ENCODE assay signal across 11 cellular contexts in the genomic region with DNA sequence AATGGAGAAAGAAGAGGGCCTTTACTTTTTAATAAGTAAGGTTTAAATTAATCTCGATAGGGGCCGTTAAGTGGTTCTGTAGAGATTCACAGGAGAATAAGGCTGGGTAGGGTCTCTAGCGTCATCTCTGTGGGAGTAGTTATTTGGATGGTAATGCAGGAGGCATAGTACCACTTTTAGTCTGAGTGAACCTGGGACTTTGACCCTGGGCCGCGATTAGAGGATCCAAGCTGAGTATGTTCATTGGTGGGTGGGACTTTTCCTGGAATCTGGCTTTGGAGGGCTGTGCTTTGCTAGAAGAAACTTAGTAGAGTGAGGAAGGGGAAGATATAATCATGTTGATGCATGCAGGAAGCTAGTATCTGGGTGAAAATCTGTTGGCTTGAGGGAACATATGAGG. TPM values are rescaled to one million over a fixed set of nuclear protein-coding genes. Genes with fewer than 3 reads are reported as not detected.
DNase-seq lines count a peak whose midpoint lies in the region; ATAC-seq, FAIRE-seq and TF ChIP-seq lines count a peak whose summit lies in the region.
"Had no signal": no experiment of that assay in that cellular context is flagged by ENCODE, and none has a peak within 500 bp of the region (broad histone marks: within the 10 kb centered on the region; RNA-seq: fewer than 3 reads in every experiment).

No MANE protein-coding gene starts in this region.

- peaks cover 73% of the 10 kb centered on the region for H3K4me1 Mint-ChIP-seq in activated CD4-positive, alpha-beta T cell treated with anti-CD3 and anti-CD28 coated beads, Interleukin-2, amount 10 ng/mL, durations not matched to agents 7 days and 5 days
- H3K4me1 Mint-ChIP-seq in activated CD4-positive, alpha-beta memory T cell treated with anti-CD3 and anti-CD28 coated beads for 36 hours (ENCODE audit: low read depth) = peaks cover 72% of the 10 kb centered on the region
- H3K4me1 Mint-ChIP-seq in stimulated activated memory B cell treated with anti-CD40 and anti-IgM and Interleukin-4, amounts not matched to agents 10 μg/mL and 1 μg/mL and 100 μg/mL, for 72 hours = peaks cover 52% of the 10 kb centered on the region

- no peak for TF ChIP-seq CTCF in HepG2 (CRISPR knock-in tag; IDR thresholded peaks at IDR 0.05)

- peaks cover 90% of the 10 kb centered on the region for H3K4me1 ChIP-seq in HepG2 (ENCODE audit: insufficient read depth, low read length)

- peak; percentile 41 for ATAC-seq in HepG2
- no peak for ATAC-seq in stimulated activated memory B cell treated with anti-CD40 and anti-IgM and Interleukin-4, amounts not matched to agents 10 μg/mL and 1 μg/mL and 100 μg/mL, for 72 hours

- peak overlapping the region; percentile 26 for H3K27ac Mint-ChIP-seq in activated CD4-positive, alpha-beta T cell treated with anti-CD3 and anti-CD28 coated beads, Interleukin-2, amount 10 ng/mL, durations not matched to agents 7 days and 5 days
- peak overlapping the region; percentile 36 for H3K27ac Mint-ChIP-seq in activated CD4-positive, alpha-beta memory T cell treated with anti-CD3 and anti-CD28 coated beads for 36 hours
- H3K27ac Mint-ChIP-seq in stimulated activated memory B cell treated with anti-CD40 and anti-IgM and Interleukin-4, amounts not matched to agents 10 μg/mL and 1 μg/mL and 100 μg/mL, for 72 hours = peak overlapping the region; percentile 6

- peak overlapping the region in 1 of 3 experiments; percentile 33; a peak in 2 of 6 replicates for H3K4me3 ChIP-seq in HepG2 (replicated peaks in 1 of 3; ENCODE audit: insufficient read depth in 1 of 3, low read depth in 2 of 3, low read length in 3 of 3)
- H3K4me3 ChIP-seq: testis had no signal

- no peak for DNase-seq in activated CD4-positive, alpha-beta T cell treated with anti-CD3 and anti-CD28 coated beads, Interleukin-2, amount 10 ng/mL, durations not matched to agents 7 days and 5 days
- no peak for DNase-seq in activated CD4-positive, alpha-beta T cell treated with anti-CD3 and anti-CD28 coated beads, Interleukin-2, amount 50 U/mL, for 48 hours
- no peak for DNase-seq in activated CD4-positive, alpha-beta memory T cell treated with anti-CD3 and anti-CD28 coated beads for 36 hours
- peak; percentile 78 for DNase-seq in HepG2 (ENCODE audit: low spot score)
- DNase-seq in GM19240 (ENCODE audit: insufficient read length, low spot score) = no peak
- DNase-seq in ureter (ENCODE audit: low spot score) = no peak
- DNase-seq in D341Med (ENCODE audit: low spot score) = no peak
- DNase-seq: activated naive CD4-positive, alpha-beta T cell; DMS153; testis had no signal

- no peak for TF ChIP-seq POLR2A in HepG2 (IDR thresholded peaks at IDR 0.05; ENCODE audit: insufficient read depth in 1 of 2, low read depth in 2 of 2, low read length in 2 of 2)

- H2AFZ ChIP-seq in HepG2 (ENCODE audit: low read length) = no peak overlapping the region

- no peak for TF ChIP-seq RAD21 in HepG2 (CRISPR knock-in tag; IDR thresholded peaks at IDR 0.05)

- peaks cover 90% of the 10 kb centered on the region for H3K79me2 ChIP-seq in HepG2 (ENCODE audit: insufficient read depth, low read length)

- TF ChIP-seq EP300 in HepG2 (IDR thresholded peaks at IDR 0.05; ENCODE audit: low read depth in 2 of 2, low read length in 2 of 2) (peak in 1 of 2 experiments; percentile 50; a peak in 1 of 4 replicates), HepG2 (CRISPR knock-in tag; IDR thresholded peaks at IDR 0.05; ENCODE audit: borderline replicate concordance) (no peak)

- H3K27ac ChIP-seq in HepG2 (ENCODE audit: extremely low read length, insufficient read depth, low read length) = peak overlapping the region; percentile 37
- H3K27ac ChIP-seq: testis had no signal

- H3K9ac ChIP-seq in HepG2 (ENCODE audit: insufficient read depth, low read depth, low read length) = no peak overlapping the region

- peaks cover 38% of the 10 kb centered on the region for H3K36me3 Mint-ChIP-seq in activated CD4-positive, alpha-beta T cell treated with anti-CD3 and anti-CD28 coated beads, Interleukin-2, amount 10 ng/mL, durations not matched to agents 7 days and 5 days (ENCODE audit: low read depth)
- peaks cover 9% of the 10 kb centered on the region for H3K36me3 Mint-ChIP-seq in activated CD4-positive, alpha-beta memory T cell treated with anti-CD3 and anti-CD28 coated beads for 36 hours
- peaks cover 6% of the 10 kb centered on the region for H3K36me3 Mint-ChIP-seq in stimulated activated memory B cell treated with anti-CD40 and anti-IgM and Interleukin-4, amounts not matched to agents 10 μg/mL and 1 μg/mL and 100 μg/mL, for 72 hours

- H3K4me3 Mint-ChIP-seq in activated CD4-positive, alpha-beta T cell treated with anti-CD3 and anti-CD28 coated beads, Interleukin-2, amount 10 ng/mL, durations not matched to agents 7 days and 5 days = no peak overlapping the region
- H3K4me3 Mint-ChIP-seq in activated CD4-positive, alpha-beta memory T cell treated with anti-CD3 and anti-CD28 coated beads for 36 hours = no peak overlapping the region
- H3K4me3 Mint-ChIP-seq in stimulated activated memory B cell treated with anti-CD40 and anti-IgM and Interleukin-4, amounts not matched to agents 10 μg/mL and 1 μg/mL and 100 μg/mL, for 72 hours = no peak overlapping the region

- no peaks in the 10 kb centered on the region for H3K27me3 ChIP-seq in HepG2 (ENCODE audit: control insufficient read depth in 1 of 2, insufficient read depth in 2 of 2, low read length in 2 of 2)
- H3K27me3 ChIP-seq: testis had no signal

- intact Hi-C loops in activated CD4-positive, alpha-beta memory T cell treated with anti-CD3 and anti-CD28 coated beads for 36 hours (cut with micrococcal nuclease) = loop anchor here (5.0 to 10.0 kb wide), 4 partner anchors 36 to 757 kb away; no protein-coding TSS in a partner anchor
- intact Hi-C loops in HepG2 (cut with micrococcal nuclease; ENCODE audit: unreplicated experiment) = loop anchor here (2.0 to 5.0 kb wide), 3 partner anchors 13 to 125 kb away; no protein-coding TSS in a partner anchor

- CTCF ChIA-PET in activated CD4-positive, alpha-beta T cell treated with anti-CD3 and anti-CD28 coated beads, Interleukin-2, amount 10 ng/mL, durations not matched to agents 7 days and 5 days (lab: Charles Lee) = interaction anchor here (0.9 to 1.9 kb wide), 4 partner anchors 9 to 410 kb away, joined by 3 to 7 read pairs (median 3); no protein-coding TSS in a partner anchor
- CTCF ChIA-PET in activated CD4-positive, alpha-beta memory T cell treated with anti-CD3 and anti-CD28 coated beads for 36 hours (lab: Charles Lee) = interaction anchor here (1.4 kb wide), 1 partner anchor 797 kb away, joined by 3 read pairs; no protein-coding TSS in a partner anchor
- CTCF ChIA-PET in HepG2 (lab: Yijun Ruan, JAX; ENCODE audit: low intra/inter-chr PET ratio, low total read pairs) = interaction anchor here (1.2 kb wide), 1 partner anchor 417 kb away, joined by 3 read pairs; no protein-coding TSS in a partner anchor

- H3K4me2 ChIP-seq in HepG2 (ENCODE audit: low read depth, low read length) = peak overlapping the region; percentile 69

- BruUV-seq in HepG2 (replicated peaks; lab: Mats Ljungman, UMichigan) = no TSS peak

- FAIRE-seq in HepG2 (lab: Jason Lieb, UNC) = peak; percentile 95

- POLR2A ChIA-PET in activated CD4-positive, alpha-beta T cell treated with anti-CD3 and anti-CD28 coated beads, Interleukin-2, amount 10 ng/mL, durations not matched to agents 7 days and 5 days (lab: Charles Lee) = no interaction called here
- POLR2A ChIA-PET in activated CD4-positive, alpha-beta memory T cell treated with anti-CD3 and anti-CD28 coated beads for 36 hours (lab: Charles Lee) = no interaction called here
- POLR2A ChIA-PET in HepG2 (lab: Yijun Ruan, JAX) = interaction anchor here (0.8 to 1.6 kb wide), 7 partner anchors 9 to 421 kb away, joined by 3 to 6 read pairs (median 4); no protein-coding TSS in a partner anchor

- H3K27me3 Mint-ChIP-seq in activated CD4-positive, alpha-beta T cell treated with anti-CD3 and anti-CD28 coated beads, Interleukin-2, amount 10 ng/mL, durations not matched to agents 7 days and 5 days = no peaks in the 10 kb centered on the region
- H3K27me3 Mint-ChIP-seq in activated CD4-positive, alpha-beta memory T cell treated with anti-CD3 and anti-CD28 coated beads for 36 hours = no peaks in the 10 kb centered on the region
- no peaks in the 10 kb centered on the region for H3K27me3 Mint-ChIP-seq in stimulated activated memory B cell treated with anti-CD40 and anti-IgM and Interleukin-4, amounts not matched to agents 10 μg/mL and 1 μg/mL and 100 μg/mL, for 72 hours

- WGBS in HepG2 (ENCODE audit: low lambda C conversion rate) = 2% methylated on average over 5 of the region's 5 CpGs

- peaks cover 0 to 3% of the 10 kb centered on the region in 2 experiments; a peak in 3 of 5 replicates for H3K36me3 ChIP-seq in HepG2 (replicated peaks in 1 of 2; ENCODE audit: control insufficient read depth in 1 of 2, insufficient read depth in 2 of 2, low read length in 2 of 2)

- H4K20me1 ChIP-seq in HepG2 (ENCODE audit: insufficient read depth, low read length) = peaks cover 4% of the 10 kb centered on the region; the same call in 1 of the 2 replicates

- in situ Hi-C loops in HepG2 (cut with HindIII; ENCODE audit: extremely low pct_ligation_motif_present, low pct_unique_long_range_greater_than_20kb) = loop anchor here (5.0 kb wide), 1 partner anchor 416 kb away; no protein-coding TSS in a partner anchor

- H3K9me3 Mint-ChIP-seq in activated CD4-positive, alpha-beta T cell treated with anti-CD3 and anti-CD28 coated beads, Interleukin-2, amount 10 ng/mL, durations not matched to agents 7 days and 5 days = peaks cover 2% of the 10 kb centered on the region
- no peaks in the 10 kb centered on the region for H3K9me3 Mint-ChIP-seq in activated CD4-positive, alpha-beta memory T cell treated with anti-CD3 and anti-CD28 coated beads for 36 hours
- H3K9me3 Mint-ChIP-seq in stimulated activated memory B cell treated with anti-CD40 and anti-IgM and Interleukin-4, amounts not matched to agents 10 μg/mL and 1 μg/mL and 100 μg/mL, for 72 hours = no peaks in the 10 kb centered on the region

- no peaks in the 10 kb centered on the region for H3K9me3 ChIP-seq in HepG2 (ENCODE audit: low read length)
- H3K9me3 ChIP-seq: testis had no signal

RNA-seq across cellular contexts. Expression of a gene that starts 4.0 kb away (rescaled TPM):
- total RNA-seq in activated CD4-positive, alpha-beta T cell treated with anti-CD3 and anti-CD28 coated beads, Interleukin-2, amount 10 ng/mL, durations not matched to agents 7 days and 5 days = 10 to 100 TPM; 63.6 to 70.3 TPM
- 10 to 100 TPM; 41.0 to 43.6 TPM for total RNA-seq in activated CD4-positive, alpha-beta memory T cell treated with anti-CD3 and anti-CD28 coated beads for 36 hours
- total RNA-seq in HepG2 (2016; rRNA removed; fragmentation: Illumina TruSeq; extraction: Trizol) (29.9 and 41.6 TPM in 2 replicates), ureter (560 TPM)
- 20.1 and 20.2 TPM in 2 replicates for total RNA-seq in HepG2 (2016; cell fraction: cytosol; rRNA removed; fragmentation: Illumina TruSeq; extraction: Trizol; ENCODE audit: low read depth)
- 30.3 and 35.3 TPM in 2 replicates for total RNA-seq in HepG2 (2016; cell fraction: insoluble cytoplasmic fraction; rRNA removed; fragmentation: Illumina TruSeq; extraction: Trizol)
- total RNA-seq in HepG2 (2016; cell fraction: membrane; rRNA removed; fragmentation: Illumina TruSeq; extraction: Trizol) = 13.3 and 13.4 TPM in 2 replicates
- total RNA-seq in HepG2 (2016; cell fraction: nucleus; rRNA removed; fragmentation: Illumina TruSeq; extraction: Trizol) = 76.6 and 77.0 TPM in 2 replicates
- polyA plus RNA-seq in HepG2 (2011; rRNA removed) = 16.7 and 19.2 TPM in 2 replicates
- polyA plus RNA-seq in HepG2 (2011; cell fraction: cytosol; rRNA removed) = 7.7 and 13.4 TPM in 2 replicates
- polyA plus RNA-seq in HepG2 (2011; cell fraction: nucleus; rRNA removed) = 34.6 and 62.8 TPM in 2 replicates
- polyA plus RNA-seq in HepG2 (2012) = 12.1 and 15.6 TPM in 2 replicates
- polyA plus RNA-seq in HepG2 (2016; cell fraction: cytosol; fragmentation: Illumina TruSeq; extraction: Trizol; ENCODE audit: low read depth) = 1.5 TPM in 2 replicates
- 13.0 and 13.3 TPM in 2 replicates for polyA plus RNA-seq in HepG2 (2016; cell fraction: insoluble cytoplasmic fraction; fragmentation: Illumina TruSeq; extraction: Trizol; ENCODE audit: low read depth)
- polyA plus RNA-seq in HepG2 (2016; cell fraction: membrane; fragmentation: Illumina TruSeq; extraction: Trizol; ENCODE audit: low read depth) = 2.0 and 2.4 TPM in 2 replicates
- polyA plus RNA-seq in HepG2 (2016; cell fraction: nucleus; fragmentation: Illumina TruSeq; extraction: Trizol; ENCODE audit: insufficient read depth, low read depth) = 12.5 and 14.2 TPM in 2 replicates
- 288 and 335 TPM in 2 replicates for polyA minus RNA-seq in HepG2 (2011; rRNA and poly(A)+ RNA removed; ENCODE audit: low replicate concordance)
- polyA minus RNA-seq in HepG2 (2011; cell fraction: cytosol; rRNA and poly(A)+ RNA removed) = 45.9 and 54.2 TPM in 2 replicates
- 159 and 195 TPM in 2 replicates for polyA minus RNA-seq in HepG2 (2011; cell fraction: nucleus; rRNA and poly(A)+ RNA removed)
